In the genomic region with DNA sequence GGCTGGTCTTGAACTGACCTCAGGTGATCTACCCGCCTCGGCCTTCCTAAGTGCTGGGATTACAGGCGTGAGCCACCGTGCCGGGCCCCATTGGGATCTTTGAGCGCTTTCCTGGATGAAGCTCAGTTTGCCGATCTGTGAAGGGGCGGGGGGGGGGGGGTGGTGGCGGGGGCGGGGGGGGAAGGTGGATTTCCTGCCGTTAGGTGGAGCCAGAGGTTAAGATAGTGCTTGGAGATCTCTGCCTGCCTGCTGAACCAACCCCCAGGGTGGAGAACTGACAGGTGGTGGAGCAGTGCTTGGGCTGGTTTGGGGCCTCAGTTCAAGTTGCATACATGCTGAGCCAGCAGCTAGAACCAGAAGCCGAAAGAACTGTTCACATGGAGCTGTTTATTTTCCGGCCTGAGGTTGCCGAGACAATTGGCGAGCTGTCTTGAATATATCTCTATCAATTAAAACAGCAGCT, we compare ENCODE assay signal across 8 cellular contexts. TPM values are rescaled to one million over a fixed set of nuclear protein-coding genes. Genes with fewer than 3 reads are reported as not detected.
A peak's percentile ranks its signal among the peaks of the same experiment; 100 is the strongest.
DNase-seq lines count a peak whose midpoint lies in the region; ATAC-seq and TF ChIP-seq lines count a peak whose summit lies in the region.

No MANE protein-coding gene starts in this region.

- intact Hi-C loops in heart right ventricle (cut with DNase I) = loop anchor here in 2 of 10 donors (2.0 to 10.0 kb wide), 3 partner anchors 27 to 105 kb away; partner anchors contain the start of gene RBBP5 (in 1 of the 2)
- intact Hi-C loops in posterior cingulate gyrus (cut with DNase I) = loop anchor here (2.0 kb wide), 1 partner anchor 27 kb away; no protein-coding TSS in a partner anchor

- H3K4me3 Mint-ChIP-seq in activated naive CD8-positive, alpha-beta T cell treated with anti-CD3 and anti-CD28 coated beads, Interleukin-2, amount 10 ng/mL, durations not matched to agents 7 days and 5 days = peak overlapping the region; percentile 85

- H3K27me3 Mint-ChIP-seq in activated naive CD8-positive, alpha-beta T cell treated with anti-CD3 and anti-CD28 coated beads, Interleukin-2, amount 10 ng/mL, durations not matched to agents 7 days and 5 days = peaks cover 29% of the 10 kb centered on the region

- DNase-seq in ELF-1 (ENCODE audit: low read depth, low spot score) = peak; percentile 82
- peak; percentile 84 for DNase-seq in NCI-H1092 (lab: John Stamatoyannopoulos, UW)
- peak; percentile 55 for DNase-seq in SKM-1 (lab: John Stamatoyannopoulos, UW; ENCODE audit: unreplicated experiment)
- DNase-seq in activated naive CD8-positive, alpha-beta T cell treated with anti-CD3 and anti-CD28 coated beads, Interleukin-2, amount 10 ng/mL, durations not matched to agents 7 days and 5 days = peak; percentile 60
- DNase-seq in heart right ventricle = peak; percentile 25 to 55
- peak; percentile 59 to 95 (median 75) for DNase-seq in posterior cingulate gyrus

- ATAC-seq in activated naive CD8-positive, alpha-beta T cell treated with anti-CD3 and anti-CD28 coated beads, Interleukin-2, amount 10 ng/mL, durations not matched to agents 7 days and 5 days (ENCODE audit: low read depth) = peak; percentile 58
- ATAC-seq in heart right ventricle = peak in 7 of 8 donors; percentile 29 to 70 (median 64)
- no peak for ATAC-seq in HG02588 (IDR thresholded peaks at IDR 0.05; ENCODE audit: unreplicated experiment)
- ATAC-seq in HG03175 (IDR thresholded peaks at IDR 0.05; ENCODE audit: unreplicated experiment) = no peak

- no peaks in the 10 kb centered on the region for H3K9me3 ChIP-seq in heart right ventricle

- no peaks in the 10 kb centered on the region for H3K9me3 Mint-ChIP-seq in activated naive CD8-positive, alpha-beta T cell treated with anti-CD3 and anti-CD28 coated beads, Interleukin-2, amount 10 ng/mL, durations not matched to agents 7 days and 5 days

- no peaks in the 10 kb centered on the region for H3K36me3 ChIP-seq in heart right ventricle

- H3K4me3 ChIP-seq in heart right ventricle = peak overlapping the region in 9 of 10 donors; percentile 24 to 85 (median 61)

- peaks cover 0 to 30% (median 26%) of the 10 kb centered on the region in 9 donors for H3K4me1 ChIP-seq in heart right ventricle

- POLR2A ChIA-PET in activated naive CD8-positive, alpha-beta T cell treated with anti-CD3 and anti-CD28 coated beads, Interleukin-2, amount 10 ng/mL, durations not matched to agents 7 days and 5 days (lab: Charles Lee) = interaction anchor here (0.6 to 4.8 kb wide), 8 partner anchors 14 to 142 kb away, joined by 3 to 28 read pairs (median 7); partner anchors contain the start of genes DSTYK and RBBP5

- H3K4me1 Mint-ChIP-seq in activated naive CD8-positive, alpha-beta T cell treated with anti-CD3 and anti-CD28 coated beads, Interleukin-2, amount 10 ng/mL, durations not matched to agents 7 days and 5 days = peaks cover 36% of the 10 kb centered on the region

- H3K27me3 ChIP-seq in heart right ventricle = peaks cover 0 to 36% (median 0%) of the 10 kb centered on the region in 7 donors

- H3K36me3 Mint-ChIP-seq in activated naive CD8-positive, alpha-beta T cell treated with anti-CD3 and anti-CD28 coated beads, Interleukin-2, amount 10 ng/mL, durations not matched to agents 7 days and 5 days = no peaks in the 10 kb centered on the region

- 5 to 8% methylated on average over 11 to 15 of the region's 15 CpGs for WGBS in heart right ventricle, 2 donors

- H3K27ac ChIP-seq in heart right ventricle = peak overlapping the region in 1 of 10 donors; percentile 35

- H3K27ac Mint-ChIP-seq in activated naive CD8-positive, alpha-beta T cell treated with anti-CD3 and anti-CD28 coated beads, Interleukin-2, amount 10 ng/mL, durations not matched to agents 7 days and 5 days = peak overlapping the region; percentile 87

- TF ChIP-seq CTCF in heart right ventricle (IDR thresholded peaks at IDR 0.05) = peak in 5 of 9 donors; percentile 13 to 40 (median 30)

RNA-seq across cellular contexts. Expression of gene TMCC2, which starts 1.7 kb away (rescaled TPM):
- 1 to 10 TPM; 3.4 to 4.4 TPM for total RNA-seq in activated naive CD8-positive, alpha-beta T cell treated with anti-CD3 and anti-CD28 coated beads, Interleukin-2, amount 10 ng/mL, durations not matched to agents 7 days and 5 days
- 1 to 10 TPM in 9 of 10 donors, under 1 TPM in 1; 0.62 to 2.6 (median 1.8) TPM for total RNA-seq in heart right ventricle
- polyA plus RNA-seq in heart right ventricle = 1 to 10 TPM; 1.1 to 1.8 TPM

RNA-seq across cellular contexts. Expression of gene DSTYK, which starts 17.9 kb away (rescaled TPM):
- 10 to 100 TPM; 13.2 to 13.3 TPM for total RNA-seq in activated naive CD8-positive, alpha-beta T cell treated with anti-CD3 and anti-CD28 coated beads, Interleukin-2, amount 10 ng/mL, durations not matched to agents 7 days and 5 days
- total RNA-seq in heart right ventricle = 1 to 10 TPM; 5.7 to 9.5 (median 8.0) TPM
- 1 to 10 TPM; 2.6 to 3.2 TPM for polyA plus RNA-seq in heart right ventricle

Comparison
In these comparisons a context has a peak if more than half of its experiments do, and no peak if none do; other contexts are left out.
1. ATAC-seq: peak in activated naive CD8-positive, alpha-beta T cell treated with anti-CD3 and anti-CD28 coated beads, Interleukin-2, amount 10 ng/mL, durations not matched to agents 7 days and 5 days (single experiment) and heart right ventricle (7 of 8); none in HG02588 (single experiment) and HG03175 (single experiment).
2. Peak in every context shown above with its lines, with median percentiles within 50 percentile points of each other: DNase-seq.